In the genomic region with DNA sequence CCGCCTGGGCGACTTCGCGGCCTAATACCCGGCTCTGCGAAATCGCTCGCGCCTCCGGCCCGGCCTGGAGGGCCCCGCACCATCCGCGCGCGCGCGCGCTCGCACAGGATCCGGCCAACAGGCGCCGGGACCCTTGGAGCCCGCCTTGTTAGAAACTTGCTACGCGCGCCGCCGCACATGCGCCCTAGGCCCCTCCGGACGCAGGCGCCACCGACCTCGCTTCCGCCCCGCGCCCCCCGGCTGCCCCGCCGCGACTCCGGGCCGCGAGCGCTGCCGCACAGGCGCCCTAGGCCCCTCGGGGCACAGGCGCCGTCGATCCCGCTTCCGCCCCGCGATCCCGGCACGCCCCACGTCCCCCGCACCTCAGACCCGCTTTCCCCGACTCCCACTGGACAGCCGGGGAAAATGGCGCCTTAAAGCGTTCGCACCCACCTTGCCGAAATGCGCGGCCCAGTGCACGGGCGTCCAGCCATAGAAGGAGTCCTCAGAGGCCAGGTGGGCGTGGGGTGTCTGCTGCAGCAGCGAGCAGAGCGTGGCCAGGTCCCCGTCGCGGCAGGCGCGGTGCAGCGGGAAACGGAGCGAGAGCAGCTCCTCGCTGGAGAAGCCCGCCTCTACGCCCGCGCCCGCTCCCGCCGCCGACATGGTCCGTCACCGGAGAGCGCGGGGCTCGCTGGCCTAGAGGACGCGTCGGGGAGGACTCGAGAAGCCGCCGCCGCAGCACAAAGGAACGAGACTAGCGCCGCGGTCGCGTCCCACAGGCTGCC, we compare ENCODE assay signal across 8 cellular contexts. TPM values are rescaled to one million over a fixed set of nuclear protein-coding genes. Genes with fewer than 3 reads are reported as not detected.
DNase-seq lines count a peak whose midpoint lies in the region; ATAC-seq and TF ChIP-seq lines count a peak whose summit lies in the region.

No MANE protein-coding gene starts in this region.

- H3K4me3 ChIP-seq in liver (ENCODE audit: low read depth in 1 of 3, low read length in 3 of 3), result peak overlapping the region; percentile 69 to 87 (median 78)

- H3K36me3 ChIP-seq in liver (ENCODE audit: control insufficient read depth in 4 of 4, insufficient read depth in 3 of 4, low read depth in 1 of 4, low read length in 3 of 4), result peaks cover 0 to 7% (median 1%) of the 10 kb centered on the region in 4 donors

- TF ChIP-seq RAD21 in liver (IDR thresholded peaks at IDR 0.05), result no peak

- H3K27ac ChIP-seq in liver (ENCODE audit: low read depth in 1 of 2, low read length in 2 of 2), result peak overlapping the region; percentile 99 to 100

- no peaks in the 10 kb centered on the region for H3K27me3 Mint-ChIP-seq in activated CD4-positive, alpha-beta T cell treated with anti-CD3 and anti-CD28 coated beads, Interleukin-2, amount 10 ng/mL, durations not matched to agents 7 days and 5 days

- peaks cover 8 to 41% (median 21%) of the 10 kb centered on the region in 4 donors for H3K4me1 ChIP-seq in liver (ENCODE audit: control insufficient read depth in 4 of 4, insufficient read depth in 4 of 4, low read length in 3 of 4)

- H3K9me3 Mint-ChIP-seq in activated CD4-positive, alpha-beta T cell treated with anti-CD3 and anti-CD28 coated beads, Interleukin-2, amount 10 ng/mL, durations not matched to agents 7 days and 5 days, result no peaks in the 10 kb centered on the region

- no peaks in the 10 kb centered on the region for H3K9me3 ChIP-seq in liver (ENCODE audit: control insufficient read depth in 4 of 4, low read length in 3 of 4)

- CTCF ChIA-PET in activated CD4-positive, alpha-beta T cell treated with anti-CD3 and anti-CD28 coated beads, Interleukin-2, amount 10 ng/mL, durations not matched to agents 7 days and 5 days (lab: Charles Lee), result interaction anchor here (0.6 to 1.6 kb wide), 16 partner anchors 9 to 378 kb away, joined by 3 to 13 read pairs (median 4); no protein-coding TSS in a partner anchor

- POLR2A ChIA-PET in activated CD4-positive, alpha-beta T cell treated with anti-CD3 and anti-CD28 coated beads, Interleukin-2, amount 10 ng/mL, durations not matched to agents 7 days and 5 days (lab: Charles Lee), result interaction anchor here (0.6 to 1.6 kb wide), 5 partner anchors 10 to 1045 kb away, joined by 3 to 4 read pairs (median 3); no protein-coding TSS in a partner anchor

- H3K4me1 Mint-ChIP-seq in activated CD4-positive, alpha-beta T cell treated with anti-CD3 and anti-CD28 coated beads, Interleukin-2, amount 10 ng/mL, durations not matched to agents 7 days and 5 days, result peaks cover 52% of the 10 kb centered on the region

- ATAC-seq in GM18858 (IDR thresholded peaks at IDR 0.05; ENCODE audit: unreplicated experiment) (peak; percentile 25), HG03045 (IDR thresholded peaks at IDR 0.05; ENCODE audit: unreplicated experiment) (peak; percentile 34)

- H3K27me3 ChIP-seq in liver (ENCODE audit: control insufficient read depth in 4 of 4, insufficient read depth in 4 of 4, low read length in 3 of 4), result no peaks in the 10 kb centered on the region

- peak overlapping the region; percentile 88 for H3K4me3 Mint-ChIP-seq in activated CD4-positive, alpha-beta T cell treated with anti-CD3 and anti-CD28 coated beads, Interleukin-2, amount 10 ng/mL, durations not matched to agents 7 days and 5 days

- peak; percentile 81 for DNase-seq in AG08396 (ENCODE audit: low spot score)
- peak; percentile 4 for DNase-seq in NCI-H2227 treated with DMSO at 0.1 percent for 48 hours (lab: John Stamatoyannopoulos, UW)
- peak; percentile 71 for DNase-seq in activated CD4-positive, alpha-beta T cell treated with anti-CD3 and anti-CD28 coated beads, Interleukin-2, amount 10 ng/mL, durations not matched to agents 7 days and 5 days
- DNase-seq in dedifferentiated amniotic fluid mesenchymal stem cell (ENCODE audit: extremely low spot score), result peak; percentile 58
- DNase-seq in stimulated activated CD4-positive, alpha-beta T cell treated with anti-CD3 and anti-CD28 coated beads, Interleukin-4, amount 100 ng/mL, for 24 hours, result peak; percentile 78

- peak overlapping the region; percentile 96 to 98 for H3K9ac ChIP-seq in liver (ENCODE audit: low read depth in 1 of 2, low read length in 2 of 2)

- H3K36me3 Mint-ChIP-seq in activated CD4-positive, alpha-beta T cell treated with anti-CD3 and anti-CD28 coated beads, Interleukin-2, amount 10 ng/mL, durations not matched to agents 7 days and 5 days (ENCODE audit: low read depth), result peaks cover 16% of the 10 kb centered on the region

- WGBS in liver, result under 1% methylated on average over 109 of the region's 109 CpGs

- H3K27ac Mint-ChIP-seq in activated CD4-positive, alpha-beta T cell treated with anti-CD3 and anti-CD28 coated beads, Interleukin-2, amount 10 ng/mL, durations not matched to agents 7 days and 5 days, result peak overlapping the region; percentile 96

- no peak for TF ChIP-seq CTCF in liver (IDR thresholded peaks at IDR 0.05; ENCODE audit: low read depth, low read length, missing input control)

TF ChIP-seq in liver, 16 proteins besides CTCF, POLR2A, EP300 and RAD21:
- peak; percentile 57 for TF ChIP-seq YY1 (IDR thresholded peaks at IDR 0.05)
- TF ChIP-seq, protein P1, sequence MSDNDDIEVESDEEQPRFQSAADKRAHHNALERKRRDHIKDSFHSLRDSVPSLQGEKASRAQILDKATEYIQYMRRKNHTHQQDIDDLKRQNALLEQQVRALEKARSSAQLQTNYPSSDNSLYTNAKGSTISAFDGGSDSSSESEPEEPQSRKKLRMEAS (IDR thresholded peaks at IDR 0.05), result no peak

RNA-seq across cellular contexts. Expression of a gene that starts 0.4 kb away (rescaled TPM):
- 100 to 1,000 TPM; 101 to 111 TPM for total RNA-seq in activated CD4-positive, alpha-beta T cell treated with anti-CD3 and anti-CD28 coated beads, Interleukin-2, amount 10 ng/mL, durations not matched to agents 7 days and 5 days
- 10 to 100 TPM; 44.1 to 74.1 TPM for total RNA-seq in liver
- 10 to 100 TPM; 18.8 to 61.7 TPM for polyA plus RNA-seq in liver

Comparison
In these comparisons a context has a peak if more than half of its experiments do, and no peak if none do; other contexts are left out.
1. Peak in every context shown above with its lines: DNase-seq, ATAC-seq, H3K4me3 ChIP-seq and H3K27ac ChIP-seq.
2. DNase-seq: peak in every context shown above with its lines; median percentile 81 in AG08396; 78 in stimulated activated CD4-positive, alpha-beta T cell treated with anti-CD3 and anti-CD28 coated beads, Interleukin-4, amount 100 ng/mL, for 24 hours; 71 in activated CD4-positive, alpha-beta T cell treated with anti-CD3 and anti-CD28 coated beads, Interleukin-2, amount 10 ng/mL, durations not matched to agents 7 days and 5 days; 58 in dedifferentiated amniotic fluid mesenchymal stem cell; 4 in NCI-H2227 treated with DMSO at 0.1 percent for 48 hours.